ENCODE assay signal across 1 cellular context in the genomic region with DNA sequence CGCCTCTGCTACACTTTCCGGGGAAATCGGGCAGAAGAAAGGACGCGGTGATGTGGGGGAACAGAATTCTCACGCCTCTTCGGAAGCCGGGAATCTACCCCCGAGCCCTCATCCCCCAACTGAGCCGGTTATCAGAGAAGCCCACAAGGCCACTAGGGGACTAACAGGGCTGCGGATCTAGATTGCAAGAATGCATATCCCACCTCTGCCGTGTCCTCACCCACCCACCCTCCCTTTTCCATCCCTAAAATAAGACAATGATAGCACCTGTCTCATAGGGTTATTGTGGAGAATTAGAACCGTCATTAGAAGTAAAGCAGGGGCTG.
A peak's percentile ranks its signal among the peaks of the same experiment; 100 is the strongest.
TF ChIP-seq lines count a peak whose summit lies in the region.

No MANE protein-coding gene starts in this region.

TF ChIP-seq in H1, 55 proteins besides CTCF, POLR2A, EP300 and RAD21:
- TF ChIP-seq EZH2 (IDR thresholded peaks at IDR 0.05; ENCODE audit: low read depth, low read length, severe bottlenecking) (no peak), KDM1A (IDR thresholded peaks at IDR 0.05; ENCODE audit: borderline replicate concordance, low read length) (0 out of 2 replicates have a peak, but pooled peaks have one; percentile 5)
